ENCODE assay signal across 8 cellular contexts in genomic region chr7:104983620-104984539, GRCh38. TPM values are rescaled to one million over a fixed set of nuclear protein-coding genes. Genes with fewer than 3 reads are reported as not detected.
DNase-seq lines count a peak whose midpoint lies in the region; ATAC-seq and TF ChIP-seq lines count a peak whose summit lies in the region.

No MANE protein-coding gene starts in this region.

- no peaks in the 10 kb centered on the region for H3K27me3 ChIP-seq in adrenal gland
- no peaks in the 10 kb centered on the region for H3K27me3 ChIP-seq in uterus

- peak; percentile 88 for ATAC-seq in HG02588 (IDR thresholded peaks at IDR 0.05; ENCODE audit: unreplicated experiment)
- ATAC-seq in left ventricle myocardium superior, result peak; percentile 93

- TF ChIP-seq CTCF in GM12873 (IDR thresholded peaks at IDR 0.05; ENCODE audit: insufficient read depth, low read depth, low read length, missing control alignments) (peak; percentile 58), adrenal gland (IDR thresholded peaks at IDR 0.05) (peak; percentile 20 to 70 (median 55)), uterus (IDR thresholded peaks at IDR 0.05) (peak; percentile 44 to 72 (median 57))

- H3K27ac ChIP-seq in adrenal gland (peak overlapping the region; percentile 85 to 98 (median 96)), uterus (peak overlapping the region; percentile 96 to 99)

- WGBS in adrenal gland, 4 donors, result 0 to 3% (median 1%) methylated on average over 17 to 62 of the region's 62 CpGs

- TF ChIP-seq POLR2A in adrenal gland (IDR thresholded peaks at IDR 0.05) (peak; percentile 51 to 82), uterus (IDR thresholded peaks at IDR 0.05) (peak; percentile 52 to 76)

- peaks cover 38 to 43% of the 10 kb centered on the region in 2 donors for H3K4me1 ChIP-seq in adrenal gland (replicated peaks in 1 of 2)
- peaks cover 0 to 11% of the 10 kb centered on the region in 2 donors for H3K4me1 ChIP-seq in uterus

- DNase-seq in NCI-H1048 (lab: John Stamatoyannopoulos, UW) (peak; percentile 70), SW480 (ENCODE audit: low spot score) (peak; percentile 97), adrenal gland (peak; percentile 86 to 92 (median 91)), left ventricle myocardium superior (peak; percentile 94), pulmonary artery endothelial cell (ENCODE audit: low read depth, low spot score) (peak; percentile 64), uterus (peak; percentile 85)

- peak overlapping the region in 3 of 4 donors; percentile 36 to 77 (median 61) for H3K4me3 ChIP-seq in adrenal gland
- peak overlapping the region; percentile 58 to 79 for H3K4me3 ChIP-seq in uterus

- intact Hi-C loops in adrenal gland (cut with DNase I), result loop anchor here in 1 of 2 donors (10.0 kb wide), 1 partner anchor 351 kb away; no protein-coding TSS in a partner anchor
- intact Hi-C loops in left ventricle myocardium superior (cut with micrococcal nuclease), result no loop called here
- intact Hi-C loops in uterus (cut with DNase I; ENCODE audit: low total_unique reads), result no loop called here

- H3K36me3 ChIP-seq in adrenal gland (replicated peaks in 1 of 2), result no peaks in the 10 kb centered on the region
- no peaks in the 10 kb centered on the region for H3K36me3 ChIP-seq in uterus

- H3K9me3 ChIP-seq in adrenal gland (replicated peaks in 1 of 3) (no peaks in the 10 kb centered on the region), uterus (no peaks in the 10 kb centered on the region)

RNA-seq across cellular contexts. Expression of gene KMT2E, which starts 30.1 kb away (rescaled TPM):
- total RNA-seq in adrenal gland, result 10 to 100 TPM; 35.6 to 98.0 (median 68.0) TPM
- polyA plus RNA-seq in adrenal gland, result 10 to 100 TPM; 14.4 to 38.5 (median 26.9) TPM
- total RNA-seq in left ventricle myocardium superior, result 35.9 TPM
- 83.0 and 103 TPM in 2 replicates for total RNA-seq in pulmonary artery endothelial cell
- 100 to 1,000 TPM in 3 of 4 donors, 10 to 100 TPM in 1; 61.5 to 208 (median 148) TPM for total RNA-seq in uterus

Comparison
In these comparisons a context has a peak if more than half of its experiments do, and no peak if none do; other contexts are left out.
1. Peak in every context shown above with its lines: DNase-seq, ATAC-seq, H3K4me3 ChIP-seq and H3K27ac ChIP-seq.